Comparison of ENCODE assay signal across 26 cellular contexts in the genomic region with DNA sequence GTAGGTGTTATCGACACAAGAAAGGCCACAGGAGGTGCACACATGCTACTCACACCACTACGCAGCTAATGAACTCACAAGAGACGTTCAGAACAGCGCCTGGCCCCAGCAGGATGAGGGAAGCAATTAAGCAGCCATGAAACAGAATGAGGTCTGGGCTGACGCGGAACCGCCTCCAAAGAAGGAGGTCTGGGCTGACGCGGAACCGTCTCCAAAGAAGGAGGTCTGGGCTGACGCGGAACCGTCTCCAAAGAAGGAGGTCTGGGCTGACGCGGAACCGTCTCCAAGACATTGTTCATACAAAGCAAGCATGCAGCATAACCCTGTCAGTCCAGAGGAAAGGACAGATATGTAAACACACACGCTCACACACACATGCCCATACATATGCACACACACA.
"Had no signal": no experiment of that assay in that cellular context is flagged by ENCODE, and none has a peak within 500 bp of the region (broad histone marks: within the 10 kb centered on the region; RNA-seq: fewer than 3 reads in every experiment).

No MANE protein-coding gene starts in this region.

- H3K9me3 Mint-ChIP-seq: natural killer cell treated with Interleukin-12 subunit alpha and Interleukin-12 subunit beta and Interleukin-15 and Interleukin-18, amount 100 ng/mL, for 72 hours; neural crest cell had no signal

- FAIRE-seq: endothelial cell of umbilical vein, kidney had no signal

- H3K4me1 ChIP-seq: esophagus muscularis mucosa, foreskin keratinocyte, gastroesophageal sphincter, heart left ventricle, psoas muscle, spleen, testis, tibial nerve, upper lobe of left lung, uterus had no signal

- H3K36me3 ChIP-seq: esophagus muscularis mucosa, gastroesophageal sphincter, heart left ventricle, spleen, tibial nerve, upper lobe of left lung, uterus had no signal

- H3K27ac ChIP-seq: coronary artery, esophagus muscularis mucosa, foreskin keratinocyte, gastroesophageal sphincter, heart left ventricle, hepatocyte, psoas muscle, skin epidermis, spleen, testis, tibial nerve, upper lobe of left lung, uterus had no signal

- H3K4me3 Mint-ChIP-seq: memory B cell; mesothelial cell of epicardium; naive B cell; natural killer cell treated with Interleukin-12 subunit alpha and Interleukin-12 subunit beta and Interleukin-15 and Interleukin-18, amount 100 ng/mL, for 72 hours; neural crest cell; stimulated activated memory B cell treated with anti-CD40 and anti-IgM and Interleukin-4, amounts not matched to agents 10 μg/mL and 1 μg/mL and 100 μg/mL, for 72 hours had no signal

- H3K4me1 Mint-ChIP-seq: memory B cell; mesothelial cell of epicardium; stimulated activated memory B cell treated with anti-CD40 and anti-IgM and Interleukin-4, amounts not matched to agents 10 μg/mL and 1 μg/mL and 100 μg/mL, for 72 hours had no signal

- DNase-seq: effector memory CD4-positive, alpha-beta T cell; heart left ventricle; kidney; naive B cell; psoas muscle; right cardiac atrium; spleen; upper lobe of left lung; uterus had no signal

- H3K27me3 ChIP-seq: foreskin keratinocyte, hepatocyte, testis, tibial nerve, upper lobe of left lung, uterus had no signal

- H3K4me3 ChIP-seq: coronary artery, esophagus muscularis mucosa, gastroesophageal sphincter, heart left ventricle, hepatocyte, lung, mucosa of descending colon, psoas muscle, skin epidermis, spleen, testis, tibial nerve, upper lobe of left lung, uterus had no signal

- ATAC-seq: foreskin keratinocyte; gastroesophageal sphincter; heart left ventricle; natural killer cell treated with Interleukin-12 subunit alpha and Interleukin-12 subunit beta and Interleukin-15 and Interleukin-18, amount 100 ng/mL, for 72 hours; psoas muscle; stimulated activated memory B cell treated with anti-CD40 and anti-IgM and Interleukin-4, amounts not matched to agents 10 μg/mL and 1 μg/mL and 100 μg/mL, for 72 hours; stimulated activated naive CD8-positive, alpha-beta T cell treated with anti-CD3 and anti-CD28 coated beads, Interleukin-15, Interleukin-2, amounts not matched to agents 100 U/mL and 50 U/mL, for 24 hours had no signal

- H3K36me3 Mint-ChIP-seq: memory B cell; naive B cell; natural killer cell treated with Interleukin-12 subunit alpha and Interleukin-12 subunit beta and Interleukin-15 and Interleukin-18, amount 100 ng/mL, for 72 hours; stimulated activated memory B cell treated with anti-CD40 and anti-IgM and Interleukin-4, amounts not matched to agents 10 μg/mL and 1 μg/mL and 100 μg/mL, for 72 hours had no signal

- H3K79me2 ChIP-seq: hepatocyte had no signal

- H3K4me2 ChIP-seq: hepatocyte had no signal

- H3K27ac Mint-ChIP-seq: memory B cell; mesothelial cell of epicardium; naive B cell; natural killer cell treated with Interleukin-12 subunit alpha and Interleukin-12 subunit beta and Interleukin-15 and Interleukin-18, amount 100 ng/mL, for 72 hours; stimulated activated memory B cell treated with anti-CD40 and anti-IgM and Interleukin-4, amounts not matched to agents 10 μg/mL and 1 μg/mL and 100 μg/mL, for 72 hours had no signal

- H3K9me3 ChIP-seq: esophagus muscularis mucosa, gastroesophageal sphincter, heart left ventricle, mucosa of descending colon, psoas muscle, spleen, testis, upper lobe of left lung, uterus had no signal

- H2AFZ ChIP-seq: hepatocyte had no signal
